8 cellular contexts compared by ENCODE assay signal in genomic region chr2:68185541-68186164, GRCh38. TPM values are rescaled to one million over a fixed set of nuclear protein-coding genes. Genes with fewer than 3 reads are reported as not detected.
DNase-seq lines count a peak whose midpoint lies in the region; ATAC-seq, FAIRE-seq and TF ChIP-seq lines count a peak whose summit lies in the region.

No MANE protein-coding gene starts in this region.

- no peak for TF ChIP-seq POLR2A in prostate gland (IDR thresholded peaks at IDR 0.05)

- H3K4me3 ChIP-seq in SJCRH30: no peak overlapping the region
- H3K4me3 ChIP-seq in prostate gland: no peak overlapping the region

- H3K27me3 Mint-ChIP-seq in HFFc6 (ENCODE audit: insufficient read depth): no peaks in the 10 kb centered on the region; the same call in 1 of the 2 replicates
- H3K27me3 Mint-ChIP-seq in activated naive CD8-positive, alpha-beta T cell treated with anti-CD3 and anti-CD28 coated beads, Interleukin-2, amount 10 ng/mL, durations not matched to agents 7 days and 5 days: no peaks in the 10 kb centered on the region

- no peaks in the 10 kb centered on the region for H3K9me3 ChIP-seq in SJCRH30 (replicated peaks)
- H3K9me3 ChIP-seq in prostate gland: no peaks in the 10 kb centered on the region

- TF ChIP-seq CTCF in D721Med (IDR thresholded peaks at IDR 0.05; ENCODE audit: insufficient read depth, missing control alignments) (peak; percentile 57), HFFc6 (IDR thresholded peaks at IDR 0.05) (peak; percentile 87), prostate gland (IDR thresholded peaks at IDR 0.05) (peak in 2 of 4 experiments; percentile 24 to 31)

- no peak for FAIRE-seq in D721Med (lab: Jason Lieb, UNC)

- H3K4me3 Mint-ChIP-seq in HFFc6: no peak overlapping the region
- no peak overlapping the region for H3K4me3 Mint-ChIP-seq in activated naive CD8-positive, alpha-beta T cell treated with anti-CD3 and anti-CD28 coated beads, Interleukin-2, amount 10 ng/mL, durations not matched to agents 7 days and 5 days

- no peak overlapping the region for H3K27ac Mint-ChIP-seq in HFFc6
- H3K27ac Mint-ChIP-seq in activated naive CD8-positive, alpha-beta T cell treated with anti-CD3 and anti-CD28 coated beads, Interleukin-2, amount 10 ng/mL, durations not matched to agents 7 days and 5 days: no peak overlapping the region

- DNase-seq in D721Med (ENCODE audit: insufficient read length, low spot score) (no peak), HFFc6 (no peak), SJCRH30 (peak; percentile 59 to 78), islet precursor cell (peak; percentile 64), prostate gland (ENCODE audit: low spot score) (no peak)
- peak; percentile 59 for DNase-seq in activated naive CD8-positive, alpha-beta T cell treated with anti-CD3 and anti-CD28 coated beads, Interleukin-2, amount 10 ng/mL, durations not matched to agents 7 days and 5 days
- peak; percentile 51 to 57 for DNase-seq in stimulated activated CD8-positive, alpha-beta memory T cell treated with anti-CD3 and anti-CD28 coated beads, Interleukin-2, amount 100 ng/mL, for 48 hours (ENCODE audit: low read depth in 2 of 2)

- H3K36me3 Mint-ChIP-seq in HFFc6 (ENCODE audit: low read depth): peaks cover 27% of the 10 kb centered on the region
- peaks cover 22% of the 10 kb centered on the region for H3K36me3 Mint-ChIP-seq in activated naive CD8-positive, alpha-beta T cell treated with anti-CD3 and anti-CD28 coated beads, Interleukin-2, amount 10 ng/mL, durations not matched to agents 7 days and 5 days

- intact Hi-C loops in prostate gland (cut with DNase I): no loop called here

- no peak overlapping the region for H3K27ac ChIP-seq in SJCRH30
- no peak overlapping the region for H3K27ac ChIP-seq in prostate gland

- H3K4me1 Mint-ChIP-seq in HFFc6 (ENCODE audit: low read depth): peaks cover 3% of the 10 kb centered on the region
- peaks cover 6% of the 10 kb centered on the region for H3K4me1 Mint-ChIP-seq in activated naive CD8-positive, alpha-beta T cell treated with anti-CD3 and anti-CD28 coated beads, Interleukin-2, amount 10 ng/mL, durations not matched to agents 7 days and 5 days

- no peak for ATAC-seq in activated naive CD8-positive, alpha-beta T cell treated with anti-CD3 and anti-CD28 coated beads, Interleukin-2, amount 10 ng/mL, durations not matched to agents 7 days and 5 days (ENCODE audit: low read depth)
- ATAC-seq in HG03378 (IDR thresholded peaks at IDR 0.05; ENCODE audit: unreplicated experiment): no peak

- H3K36me3 ChIP-seq in SJCRH30 (peaks cover 33% of the 10 kb centered on the region), prostate gland (no peaks in the 10 kb centered on the region)

- H3K27me3 ChIP-seq in SJCRH30 (no peaks in the 10 kb centered on the region), prostate gland (replicated peaks; ENCODE audit: insufficient read depth) (no peaks in the 10 kb centered on the region)

- POLR2A ChIA-PET in activated naive CD8-positive, alpha-beta T cell treated with anti-CD3 and anti-CD28 coated beads, Interleukin-2, amount 10 ng/mL, durations not matched to agents 7 days and 5 days (lab: Charles Lee): no interaction called here

- H3K4me1 ChIP-seq in SJCRH30 (no peaks in the 10 kb centered on the region), prostate gland (replicated peaks) (no peaks in the 10 kb centered on the region)

- no peaks in the 10 kb centered on the region for H3K9me3 Mint-ChIP-seq in HFFc6
- H3K9me3 Mint-ChIP-seq in activated naive CD8-positive, alpha-beta T cell treated with anti-CD3 and anti-CD28 coated beads, Interleukin-2, amount 10 ng/mL, durations not matched to agents 7 days and 5 days: no peaks in the 10 kb centered on the region

- WGBS in prostate gland: 52% methylated on average over 5 of the region's 5 CpGs

RNA-seq across cellular contexts. Expression of gene PNO1, which starts 28.0 kb away (rescaled TPM):
- 10 to 100 TPM; 18.3 to 26.0 (median 20.4) TPM for total RNA-seq in HFFc6 (2021; fragmentation: NEBNext Ultra II Directional; extraction: Animal tissue kit (Norgen Biotek cat#: 25700))
- 48.8 and 50.3 TPM in 2 replicates for total RNA-seq in SJCRH30 (2014; rRNA removed; shearing (Covaris generic))
- total RNA-seq in activated naive CD8-positive, alpha-beta T cell treated with anti-CD3 and anti-CD28 coated beads, Interleukin-2, amount 10 ng/mL, durations not matched to agents 7 days and 5 days: 1 to 10 TPM; 8.5 to 9.2 TPM
- 10 to 100 TPM; 10.1 to 20.2 TPM for total RNA-seq in prostate gland

Comparison
In these comparisons a context has a peak if more than half of its experiments do, and no peak if none do; other contexts are left out.
1. DNase-seq: peak in SJCRH30 (2 of 2), activated naive CD8-positive, alpha-beta T cell treated with anti-CD3 and anti-CD28 coated beads, Interleukin-2, amount 10 ng/mL, durations not matched to agents 7 days and 5 days (single experiment), islet precursor cell (single experiment) and stimulated activated CD8-positive, alpha-beta memory T cell treated with anti-CD3 and anti-CD28 coated beads, Interleukin-2, amount 100 ng/mL, for 48 hours (2 of 2); none in D721Med (single experiment), HFFc6 (single experiment) and prostate gland (single experiment).